8 cellular contexts compared by ENCODE assay signal in genomic region chr22:50674606-50675552, GRCh38. TPM values are rescaled to one million over a fixed set of nuclear protein-coding genes. Genes with fewer than 3 reads are reported as not detected.
A peak's percentile ranks its signal among the peaks of the same experiment; 100 is the strongest.
DNase-seq lines count a peak whose midpoint lies in the region; TF ChIP-seq lines count a peak whose summit lies in the region.

No MANE protein-coding gene starts in this region.

- H3K9me3 ChIP-seq in mesodermal cell (ENCODE audit: control insufficient read depth, low read length): no peaks in the 10 kb centered on the region

- H3K4me3 ChIP-seq in coronary artery (peak overlapping the region; percentile 60), mesodermal cell (ENCODE audit: extremely low read depth, insufficient read depth, low read length, poor library complexity, severe bottlenecking) (peak overlapping the region; percentile 55), urinary bladder (ENCODE audit: low read depth, low read length) (peak overlapping the region; percentile 59)

- no peak for TF ChIP-seq CTCF in coronary artery (IDR thresholded peaks at IDR 0.05)

- WGBS in mesodermal cell (ENCODE audit: insufficient coverage in 2 of 2), 2 experiments: 8 to 12% methylated on average over 46 to 86 of the region's 105 CpGs
- 4% methylated on average over 105 of the region's 105 CpGs for WGBS in urinary bladder

- peaks cover 8% of the 10 kb centered on the region for H3K4me1 ChIP-seq in mesodermal cell (ENCODE audit: control insufficient read depth, insufficient read depth, low read length, poor library complexity, severe bottlenecking)
- H3K4me1 ChIP-seq in urinary bladder (ENCODE audit: insufficient read depth): no peaks in the 10 kb centered on the region

- H3K36me3 ChIP-seq in mesodermal cell (ENCODE audit: control insufficient read depth, insufficient read depth, low read length) (peaks cover 26% of the 10 kb centered on the region), urinary bladder (ENCODE audit: insufficient read depth) (no peaks in the 10 kb centered on the region)

- DNase-seq in activated naive CD4-positive, alpha-beta T cell treated with Interleukin-2 at 50 U/mL for 16 hours: peak; percentile 6
- no peak for DNase-seq in activated naive CD4-positive, alpha-beta T cell (lab: John Stamatoyannopoulos, UW)
- peak; percentile 7 for DNase-seq in NCI-H774 (lab: John Stamatoyannopoulos, UW)
- no peak for DNase-seq in coronary artery (ENCODE audit: low spot score)
- DNase-seq in GF-D8 (lab: John Stamatoyannopoulos, UW): no peak
- no peak for DNase-seq in NCI-H187 treated with DMSO at 0.1 percent for 48 hours (lab: John Stamatoyannopoulos, UW)

- H3K27ac ChIP-seq in coronary artery (no peak overlapping the region), mesodermal cell (ENCODE audit: low read depth, low read length, severe bottlenecking) (no peak overlapping the region), urinary bladder (ENCODE audit: low read depth) (no peak overlapping the region)

RNA-seq across cellular contexts. Expression of gene SHANK3, which starts 2.3 kb away (rescaled TPM):
- polyA plus RNA-seq in mesodermal cell (2013, experiment 1 of 2): 25.5 TPM
- 17.5 TPM for polyA plus RNA-seq in mesodermal cell (2013, experiment 2 of 2)
- 8.1 TPM for total RNA-seq in urinary bladder
- 18.5 TPM for polyA plus RNA-seq in urinary bladder

RNA-seq across cellular contexts. Expression of gene ARSA, which starts 46.9 kb away (rescaled TPM):
- 28.3 TPM for polyA plus RNA-seq in mesodermal cell (2013, experiment 1 of 2)
- polyA plus RNA-seq in mesodermal cell (2013, experiment 2 of 2): 25.1 TPM
- total RNA-seq in urinary bladder: 8.7 TPM
- polyA plus RNA-seq in urinary bladder: 36.3 TPM

Comparison
In these comparisons a context has a peak if more than half of its experiments do, and no peak if none do; other contexts are left out.
1. DNase-seq: peak in activated naive CD4-positive, alpha-beta T cell treated with Interleukin-2 at 50 U/mL for 16 hours (single experiment) and NCI-H774 (single experiment); none in activated naive CD4-positive, alpha-beta T cell (0 of 4), coronary artery (single experiment), GF-D8 (single experiment) and NCI-H187 treated with DMSO at 0.1 percent for 48 hours (single experiment).
2. Peak in every context shown above with its lines, with median percentiles within 50 percentile points of each other: H3K4me3 ChIP-seq.